ENCODE assay signal across 20 cellular contexts in the genomic region with DNA sequence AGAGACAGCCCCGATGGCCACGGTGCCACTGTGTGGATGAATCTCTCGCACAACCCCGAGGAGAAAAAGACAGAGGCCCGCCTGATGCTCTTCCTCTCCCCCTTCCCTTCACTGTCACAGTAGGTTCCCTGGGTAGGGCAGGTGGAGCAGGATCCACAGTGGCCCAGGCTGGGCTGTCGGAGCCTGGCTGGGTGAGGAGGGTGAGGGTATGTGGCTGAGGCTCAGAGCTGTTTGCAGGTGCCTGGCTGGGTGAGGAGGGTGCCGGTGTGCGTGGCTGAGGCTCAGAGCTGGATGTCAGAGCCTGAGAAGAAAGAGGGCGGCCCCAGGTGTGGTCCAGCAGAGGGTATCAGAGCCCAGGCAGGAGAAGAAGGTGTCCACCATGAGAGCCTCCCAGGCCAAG. TPM values are rescaled to one million over a fixed set of nuclear protein-coding genes. Genes with fewer than 3 reads are reported as not detected.
A peak's percentile ranks its signal among the peaks of the same experiment; 100 is the strongest.
DNase-seq lines count a peak whose midpoint lies in the region; ATAC-seq and TF ChIP-seq lines count a peak whose summit lies in the region.
"Had no signal": no experiment of that assay in that cellular context is flagged by ENCODE, and none has a peak within 500 bp of the region (broad histone marks: within the 10 kb centered on the region; RNA-seq: fewer than 3 reads in every experiment).

No MANE protein-coding gene starts in this region.

- H3K9me3 ChIP-seq in Panc1 (ENCODE audit: control insufficient read depth, insufficient read depth, low read depth, low read length) (no peaks in the 10 kb centered on the region), neural progenitor cell (ENCODE audit: low read depth) (no peaks in the 10 kb centered on the region), transverse colon (no peaks in the 10 kb centered on the region), mucosa of descending colon (no peaks in the 10 kb centered on the region)
- H3K9me3 ChIP-seq: BE2C, HAP-1 had no signal

- H3K27me3 Mint-ChIP-seq in stimulated activated naive CD8-positive, alpha-beta T cell treated with anti-CD3 and anti-CD28 coated beads, Interleukin-15, amount 100 ng/mL, for 72 hours, result peaks cover 57% of the 10 kb centered on the region
- H3K27me3 Mint-ChIP-seq in neural progenitor cell (ENCODE audit: insufficient read depth, low read depth) (peaks cover 5% of the 10 kb centered on the region), type B pancreatic cell (peaks cover 17% of the 10 kb centered on the region)

- TF ChIP-seq POLR2A in transverse colon (IDR thresholded peaks at IDR 0.05), result no peak

- 91% methylated on average over 9 of the region's 9 CpGs; no CpG with 5 or more reads in 1 of the 2 donors for WGBS in transverse colon (ENCODE audit: low coverage in 1 of 2), 2 donors

- no peak for TF ChIP-seq EP300 in transverse colon (IDR thresholded peaks at IDR 0.05; ENCODE audit: low read depth)

- intact Hi-C loops in Panc1 (cut with micrococcal nuclease; ENCODE audit: unreplicated experiment), result no loop called here
- intact Hi-C loops in transverse colon (cut with DNase I; ENCODE audit: low total_unique reads), result no loop called here
- intact Hi-C loops in mucosa of descending colon (cut with DNase I, micrococcal nuclease), result no loop called here

- peak; percentile 45 for ATAC-seq in stimulated activated naive CD8-positive, alpha-beta T cell treated with anti-CD3 and anti-CD28 coated beads, Interleukin-15, amount 100 ng/mL, for 72 hours
- no peak for ATAC-seq in stimulated activated naive CD8-positive, alpha-beta T cell treated with anti-CD3 and anti-CD28 coated beads, Interleukin-15, Interleukin-2, amounts not matched to agents 100 U/mL and 50 U/mL, for 24 hours
- ATAC-seq in Panc1, result peak; percentile 56; the same call in 1 of the 2 replicates
- no peak for ATAC-seq in mucosa of descending colon

- no peak overlapping the region for H3K27ac Mint-ChIP-seq in stimulated activated naive CD8-positive, alpha-beta T cell treated with anti-CD3 and anti-CD28 coated beads, Interleukin-15, amount 100 ng/mL, for 72 hours
- H3K27ac Mint-ChIP-seq in neural progenitor cell (no peak overlapping the region), type B pancreatic cell (peak overlapping the region; percentile 64)
- H3K27ac Mint-ChIP-seq: CD4-positive, alpha-beta T cell had no signal

- no peak for DNase-seq in stimulated activated naive CD8-positive, alpha-beta T cell treated with anti-CD3 and anti-CD28 coated beads, Interleukin-15, amount 100 ng/mL, for 72 hours
- DNase-seq in stimulated activated naive CD8-positive, alpha-beta T cell treated with anti-CD3 and anti-CD28 coated beads, Interleukin-15, Interleukin-2, amounts not matched to agents 100 U/mL and 50 U/mL, for 24 hours, result no peak
- DNase-seq in Panc1 (ENCODE audit: low read depth, low spot score), result no peak
- no peak for DNase-seq in neural progenitor cell (ENCODE audit: low spot score)
- DNase-seq in type B pancreatic cell (ENCODE audit: extremely low spot score, unreplicated experiment), result no peak
- DNase-seq in DMS53 treated with DMSO at 0.1 percent for 48 hours (lab: John Stamatoyannopoulos, UW; ENCODE audit: unreplicated experiment), result no peak
- DNase-seq in transverse colon, result no peak
- no peak for DNase-seq in mucosa of descending colon
- DNase-seq: ACHN; BE2C; C1 segment of cervical spinal cord; CD4-positive, alpha-beta T cell; DMS153; DMS79 treated with DMSO at 0.1 percent for 48 hours; GF-D8; GM23248 had no signal

- no peaks in the 10 kb centered on the region for H3K9me3 Mint-ChIP-seq in stimulated activated naive CD8-positive, alpha-beta T cell treated with anti-CD3 and anti-CD28 coated beads, Interleukin-15, amount 100 ng/mL, for 72 hours
- H3K9me3 Mint-ChIP-seq in neural progenitor cell (peaks cover 2% of the 10 kb centered on the region), type B pancreatic cell (peaks cover 5% of the 10 kb centered on the region)
- H3K9me3 Mint-ChIP-seq: CD4-positive, alpha-beta T cell had no signal

- H3K27me3 ChIP-seq in Panc1 (ENCODE audit: control insufficient read depth, insufficient read depth, low read length) (no peaks in the 10 kb centered on the region), neural progenitor cell (peaks cover 10% of the 10 kb centered on the region), transverse colon (peaks cover 77% of the 10 kb centered on the region)

- no peaks in the 10 kb centered on the region for H3K79me2 ChIP-seq in neural progenitor cell (ENCODE audit: low read depth)

- no peak overlapping the region for H2AFZ ChIP-seq in neural progenitor cell (replicated peaks)
- H2AFZ ChIP-seq: GM23248 had no signal

- peaks cover 3% of the 10 kb centered on the region for H3F3A ChIP-seq in neural progenitor cell (ENCODE audit: low read depth)

- no peak overlapping the region for H3K4me2 ChIP-seq in neural progenitor cell

- POLR2A ChIA-PET in Panc1 (lab: Charles Lee), result no interaction called here

- TF ChIP-seq CTCF in Panc1 (IDR thresholded peaks at IDR 0.05) (no peak), neural progenitor cell (IDR thresholded peaks at IDR 0.05) (no peak), type B pancreatic cell (conservative IDR thresholded peaks at IDR 0.05) (no peak), transverse colon (IDR thresholded peaks at IDR 0.05) (no peak), mucosa of descending colon (IDR thresholded peaks at IDR 0.05) (no peak)

- H3K36me3 ChIP-seq in Panc1 (ENCODE audit: control insufficient read depth, insufficient read depth, low read length) (no peaks in the 10 kb centered on the region), neural progenitor cell (no peaks in the 10 kb centered on the region), transverse colon (no peaks in the 10 kb centered on the region), mucosa of descending colon (ENCODE audit: low read depth) (no peaks in the 10 kb centered on the region)
- H3K36me3 ChIP-seq: BE2C, HAP-1 had no signal

- H3K4me3 ChIP-seq in Panc1 (ENCODE audit: low read depth in 2 of 2, low read length in 2 of 2) (no peak overlapping the region), neural progenitor cell (no peak overlapping the region), transverse colon (no peak overlapping the region), mucosa of descending colon (no peak overlapping the region)
- H3K4me3 ChIP-seq: GM23248, HAP-1 had no signal

- no peaks in the 10 kb centered on the region for H4K20me1 ChIP-seq in neural progenitor cell (ENCODE audit: low read depth)

- no peak overlapping the region for H3K4me3 Mint-ChIP-seq in stimulated activated naive CD8-positive, alpha-beta T cell treated with anti-CD3 and anti-CD28 coated beads, Interleukin-15, amount 100 ng/mL, for 72 hours
- H3K4me3 Mint-ChIP-seq in neural progenitor cell (peak overlapping the region; percentile 10), type B pancreatic cell (no peak overlapping the region)
- H3K4me3 Mint-ChIP-seq: CD4-positive, alpha-beta T cell had no signal

- CTCF ChIA-PET in Panc1 (lab: Charles Lee), result interaction anchor here (0.6 to 0.8 kb wide), 2 partner anchors 15 to 44 kb away, joined by 3 read pairs; no protein-coding TSS in a partner anchor

- no peak overlapping the region for H3K9ac ChIP-seq in neural progenitor cell
- H3K9ac ChIP-seq: GM23248 had no signal

- H3K4me1 Mint-ChIP-seq in stimulated activated naive CD8-positive, alpha-beta T cell treated with anti-CD3 and anti-CD28 coated beads, Interleukin-15, amount 100 ng/mL, for 72 hours, result peaks cover 7% of the 10 kb centered on the region
- peaks cover 21% of the 10 kb centered on the region for H3K4me1 Mint-ChIP-seq in neural progenitor cell
- peaks cover 14% of the 10 kb centered on the region for H3K4me1 Mint-ChIP-seq in type B pancreatic cell (ENCODE audit: unreplicated experiment)

- H3K27ac ChIP-seq in Panc1 (ENCODE audit: low read length), result no peak overlapping the region
- no peak overlapping the region for H3K27ac ChIP-seq in neural progenitor cell
- no peak overlapping the region for H3K27ac ChIP-seq in transverse colon
- H3K27ac ChIP-seq: GM23248, HL-60 had no signal

- BruUV-seq in Panc1 (replicated peaks; lab: Mats Ljungman, UMichigan), result no TSS peak

- H3K36me3 Mint-ChIP-seq in neural progenitor cell (no peaks in the 10 kb centered on the region), type B pancreatic cell (no peaks in the 10 kb centered on the region)

- in situ Hi-C loops in Panc1 (cut with HindIII; ENCODE audit: low pct_unique_long_range_greater_than_20kb, low sequenced_read_pairs) (no loop called here), transverse colon (cut with MboI; ENCODE audit: low pct_ligation_motif_present in 1 of 4, low pct_unique_long_range_greater_than_20kb in 1 of 4, low sequenced_read_pairs in 3 of 4) (no loop called here)

- H3K4me1 ChIP-seq in Panc1 (ENCODE audit: control insufficient read depth, insufficient read depth, low read length), result no peaks in the 10 kb centered on the region
- H3K4me1 ChIP-seq in neural progenitor cell, result peaks cover 8% of the 10 kb centered on the region
- peaks cover 0 to 8% (median 7%) of the 10 kb centered on the region in 4 donors for H3K4me1 ChIP-seq in transverse colon
- no peaks in the 10 kb centered on the region for H3K4me1 ChIP-seq in mucosa of descending colon (ENCODE audit: low read depth)
- H3K4me1 ChIP-seq: BE2C had no signal

RNA-seq across cellular contexts. Expression of a gene that starts 2.7 kb away (rescaled TPM):
- total RNA-seq in Panc1 (2021; ENCODE audit: unreplicated experiment) (not detected), neural progenitor cell (ENCODE audit: low replicate concordance) (0.19 TPM in 1 of 2 replicates, not detected in the other), type B pancreatic cell (ENCODE audit: low replicate concordance) (0.76 and 1.5 TPM in 2 replicates), transverse colon (not detected), mucosa of descending colon (under 1 TPM in 2 of 3 donors, not detected in 1; 0.06 to 0.13 TPM)
- polyA plus RNA-seq in Panc1 (2012; ENCODE audit: insufficient read length), result 0.22 TPM
- total RNA-seq: CD4-positive, alpha-beta T cell; GM23248; H4; HT1080 had no signal
- polyA plus RNA-seq: GM23248 had no signal

RNA-seq across cellular contexts. Expression of a gene that starts 18.3 kb away (rescaled TPM):
- total RNA-seq in Panc1 (2021; ENCODE audit: unreplicated experiment) (3.0 TPM), neural progenitor cell (ENCODE audit: low replicate concordance) (0.31 and 0.45 TPM in 2 replicates), type B pancreatic cell (ENCODE audit: low replicate concordance) (0.43 and 2.0 TPM in 2 replicates), transverse colon (not detected), mucosa of descending colon (not detected)
- 9.7 TPM for polyA plus RNA-seq in Panc1 (2012; ENCODE audit: insufficient read length)
- total RNA-seq: GM23248, HT1080 had no signal
- polyA plus RNA-seq: GM23248 had no signal

RNA-seq across cellular contexts. Expression of a gene that starts 49.4 kb away (rescaled TPM):
- total RNA-seq in Panc1 (2021; ENCODE audit: unreplicated experiment) (26.7 TPM), neural progenitor cell (ENCODE audit: low replicate concordance) (33.4 and 47.2 TPM in 2 replicates), type B pancreatic cell (ENCODE audit: low replicate concordance) (33.2 and 64.4 TPM in 2 replicates), transverse colon (10 to 100 TPM; 48.6 to 96.7 (median 54.4) TPM), mucosa of descending colon (10 to 100 TPM; 38.9 to 80.2 (median 53.7) TPM)
- 31.2 TPM for polyA plus RNA-seq in Panc1 (2012; ENCODE audit: insufficient read length)
- total RNA-seq: HT1080 had no signal

Comparison
In these comparisons a context has a peak if more than half of its experiments do, and no peak if none do; other contexts are left out.
1. ATAC-seq: peak in stimulated activated naive CD8-positive, alpha-beta T cell treated with anti-CD3 and anti-CD28 coated beads, Interleukin-15, amount 100 ng/mL, for 72 hours (single experiment) and Panc1 (single experiment); none in stimulated activated naive CD8-positive, alpha-beta T cell treated with anti-CD3 and anti-CD28 coated beads, Interleukin-15, Interleukin-2, amounts not matched to agents 100 U/mL and 50 U/mL, for 24 hours (single experiment) and mucosa of descending colon (single experiment).